8 cellular contexts compared by ENCODE assay signal in the genomic region with DNA sequence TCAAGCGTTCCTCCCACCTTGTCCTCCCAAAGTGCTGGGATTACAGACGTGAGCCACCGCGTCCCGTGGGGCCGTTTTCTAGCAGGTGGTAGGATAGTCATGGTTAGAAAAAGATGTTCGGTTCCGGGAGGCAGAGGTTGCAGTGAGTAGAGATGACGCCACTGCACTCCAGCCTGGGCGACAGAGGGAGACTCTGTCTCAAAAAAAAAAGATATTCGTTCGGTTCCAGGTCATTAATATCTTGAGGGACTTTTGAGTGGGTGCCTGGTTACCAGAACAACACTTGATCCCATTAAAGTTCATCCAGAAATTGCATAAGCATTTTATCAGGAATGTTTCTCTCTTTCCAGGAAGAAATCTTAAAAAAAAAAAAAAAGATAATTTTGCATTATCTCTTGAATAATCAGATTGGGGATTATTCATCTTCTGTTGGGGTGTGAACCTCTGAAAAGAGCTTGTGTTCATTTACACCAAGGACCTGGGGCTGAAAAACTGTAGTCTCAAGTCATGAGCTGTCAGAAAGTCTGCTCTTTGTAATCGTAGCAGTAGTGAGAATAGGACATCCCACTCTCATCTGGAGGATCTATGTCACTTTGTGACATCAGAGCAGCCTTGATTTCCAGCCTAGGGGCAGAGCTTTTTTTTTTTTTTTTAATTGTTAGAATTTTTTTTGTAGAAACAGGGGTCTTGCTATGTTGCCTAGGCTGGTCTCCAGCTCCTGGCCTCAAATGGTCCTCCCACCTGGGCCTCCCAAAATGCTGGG. TPM values are rescaled to one million over a fixed set of nuclear protein-coding genes. Genes with fewer than 3 reads are reported as not detected.
DNase-seq lines count a peak whose midpoint lies in the region; ATAC-seq, FAIRE-seq and TF ChIP-seq lines count a peak whose summit lies in the region.

No MANE protein-coding gene starts in this region.

- H3K9me3 Mint-ChIP-seq in CD8-positive, alpha-beta memory T cell, result no peaks in the 10 kb centered on the region
- no peaks in the 10 kb centered on the region for H3K9me3 Mint-ChIP-seq in nephron

- TF ChIP-seq POLR2A in K562 (conservative IDR thresholded peaks at IDR 0.05), result no peak

- 32% methylated on average over 13 of the region's 13 CpGs for WGBS in K562 (ENCODE audit: insufficient coverage, low coverage, missing lambda C conversion rate)

- FAIRE-seq in K562 (lab: Jason Lieb, UNC), result no peak

- H2AFZ ChIP-seq in K562 (ENCODE audit: low read depth, low read length), result peak overlapping the region; percentile 68

- no peak overlapping the region for H3K4me3 ChIP-seq in CD8-positive, alpha-beta memory T cell (ENCODE audit: low read length)
- H3K4me3 ChIP-seq in K562, result no peak overlapping the region

- H3K9me3 ChIP-seq in CD8-positive, alpha-beta memory T cell (ENCODE audit: low read length), result no peaks in the 10 kb centered on the region
- no peaks in the 10 kb centered on the region for H3K9me3 ChIP-seq in K562 (replicated peaks; ENCODE audit: control insufficient read depth, insufficient read depth, low read depth, low read length)

- no peak for TF ChIP-seq RAD21 in K562 (CRISPR knock-in tag; conservative IDR thresholded peaks at IDR 0.05 in 1 of 2, IDR thresholded peaks at IDR 0.05 in 1 of 2)

- no peak for DNase-seq in CD8-positive, alpha-beta memory T cell
- DNase-seq in NCI-H128 (lab: John Stamatoyannopoulos, UW; ENCODE audit: unreplicated experiment) (peak; percentile 39), K562 (ENCODE audit: extremely low read depth in 1 of 4, low spot score in 3 of 4) (peak in 1 of 4 experiments; percentile 3), CD1c-positive myeloid dendritic cell (ENCODE audit: extremely low spot score) (no peak), NCI-H1694 treated with DMSO at 0.1 percent for 48 hours (lab: John Stamatoyannopoulos, UW) (no peak)

- H3K79me2 ChIP-seq in K562 (ENCODE audit: control insufficient read depth, insufficient read depth, low read length), result no peaks in the 10 kb centered on the region

- in situ Hi-C loops in K562 (cut with MboI), result no loop called here

- peaks cover 29% of the 10 kb centered on the region for H3K4me1 ChIP-seq in CD8-positive, alpha-beta memory T cell (ENCODE audit: insufficient read depth, low read length)
- peaks cover 10 to 41% of the 10 kb centered on the region in 2 experiments for H3K4me1 ChIP-seq in K562 (replicated peaks in 1 of 2; ENCODE audit: control insufficient read depth in 2 of 2, insufficient read depth in 2 of 2, low read length in 2 of 2)

- H3K4me2 ChIP-seq in K562 (ENCODE audit: insufficient read depth, low read length), result peak overlapping the region; percentile 89

- H3K27ac ChIP-seq in CD8-positive, alpha-beta memory T cell (ENCODE audit: low read depth, low read length), result no peak overlapping the region
- H3K27ac ChIP-seq in K562 (ENCODE audit: extremely low read depth, low read depth, low read length), result no peak overlapping the region

- H3K36me3 ChIP-seq in CD8-positive, alpha-beta memory T cell (ENCODE audit: insufficient read depth, low read length), result no peaks in the 10 kb centered on the region
- H3K36me3 ChIP-seq in K562 (ENCODE audit: control insufficient read depth, insufficient read depth, low read length), result no peaks in the 10 kb centered on the region

- POLR2A ChIA-PET in CD8-positive, alpha-beta memory T cell (lab: Charles Lee), result interaction anchor here (0.7 to 1.3 kb wide), 4 partner anchors 23 to 89 kb away, joined by 3 to 9 read pairs (median 4); partner anchors contain the start of genes IRGQ and ZNF576
- POLR2A ChIA-PET in K562 (lab: Yijun Ruan, JAX), result interaction anchor here (0.6 to 1.6 kb wide), 4 partner anchors 7 to 138 kb away, joined by 3 to 5 read pairs (median 3); no protein-coding TSS in a partner anchor

- H3K27me3 Mint-ChIP-seq in CD8-positive, alpha-beta memory T cell, result no peaks in the 10 kb centered on the region
- no peaks in the 10 kb centered on the region for H3K27me3 Mint-ChIP-seq in nephron (ENCODE audit: low read depth)

- H3K27ac Mint-ChIP-seq in CD8-positive, alpha-beta memory T cell, result peak overlapping the region in 2 of 8 donors; percentile 11 to 73
- peak overlapping the region; percentile 41 to 80 (median 43) for H3K27ac Mint-ChIP-seq in nephron

- H3K4me3 Mint-ChIP-seq in CD8-positive, alpha-beta memory T cell, result peak overlapping the region in 5 of 7 donors; percentile 3 to 76 (median 44)
- H3K4me3 Mint-ChIP-seq in nephron, result peak overlapping the region; percentile 66 to 90 (median 75)

- TF ChIP-seq CTCF in K562 (IDR thresholded peaks at IDR 0.05 in 2 of 3, conservative IDR thresholded peaks at IDR 0.05 in 1 of 3; ENCODE audit: insufficient read depth in 2 of 3, low read depth in 1 of 3, low read length in 3 of 3) (no peak), nephron (IDR thresholded peaks at IDR 0.05; ENCODE audit: unreplicated experiment in 3 of 3) (no peak)

- no peaks in the 10 kb centered on the region for H3K9me1 ChIP-seq in K562 (ENCODE audit: control insufficient read depth, insufficient read depth, low read length)

- H4K20me1 ChIP-seq in K562 (replicated peaks; ENCODE audit: control insufficient read depth, insufficient read depth, low read length), result no peaks in the 10 kb centered on the region

- no peaks in the 10 kb centered on the region for H3K27me3 ChIP-seq in CD8-positive, alpha-beta memory T cell (ENCODE audit: insufficient read depth, low read length, poor library complexity, severe bottlenecking)
- no peaks in the 10 kb centered on the region for H3K27me3 ChIP-seq in K562 (ENCODE audit: control insufficient read depth in 2 of 2, insufficient read depth in 2 of 2, low read length in 2 of 2)

- ATAC-seq in K562 (no peak), GM19467 (IDR thresholded peaks at IDR 0.05; ENCODE audit: unreplicated experiment) (no peak), HG02763 (IDR thresholded peaks at IDR 0.05; ENCODE audit: unreplicated experiment) (no peak)

- intact Hi-C loops in K562 (cut with micrococcal nuclease), result no loop called here

- peaks cover 0 to 11% (median 0%) of the 10 kb centered on the region in 3 donors for H3K36me3 Mint-ChIP-seq in CD8-positive, alpha-beta memory T cell
- H3K36me3 Mint-ChIP-seq in nephron (ENCODE audit: low read depth), result no peaks in the 10 kb centered on the region

- CTCF ChIA-PET in CD8-positive, alpha-beta memory T cell (lab: Charles Lee), result interaction anchor here (1.3 to 12.3 kb wide), 5 partner anchors 8 to 124 kb away, joined by 3 to 316 read pairs (median 13); partner anchors contain the start of genes IRGQ and ZNF576
- CTCF ChIA-PET in K562 (lab: Yijun Ruan, JAX; ENCODE audit: low intra/inter-chr PET ratio), result no interaction called here

- peaks cover 28 to 40% (median 39%) of the 10 kb centered on the region in 3 donors for H3K4me1 Mint-ChIP-seq in CD8-positive, alpha-beta memory T cell
- H3K4me1 Mint-ChIP-seq in nephron, result peaks cover 17% of the 10 kb centered on the region

- no TSS peak for BruUV-seq in K562 (replicated peaks; lab: Mats Ljungman, UMichigan)

- peak overlapping the region in 1 of 2 experiments; percentile 58; a peak in 1 of 4 replicates for H3K9ac ChIP-seq in K562 (ENCODE audit: insufficient read depth in 1 of 2, low read depth in 2 of 2, low read length in 2 of 2)

- no peak for TF ChIP-seq EP300 in K562 (IDR thresholded peaks at IDR 0.05; ENCODE audit: low read length)

RNA-seq across cellular contexts. Expression of gene ETHE1, which starts 1.0 kb away (rescaled TPM):
- total RNA-seq in CD8-positive, alpha-beta memory T cell, result 10 to 100 TPM; 34.4 to 42.3 TPM
- polyA plus RNA-seq in CD8-positive, alpha-beta memory T cell, result 77.0 TPM
- total RNA-seq in K562 (2011; cell fraction: chromatin; rRNA removed; ENCODE audit: low replicate concordance), result 5.9 and 15.8 TPM in 2 replicates
- 20.1 and 21.7 TPM in 2 replicates for total RNA-seq in K562 (2011; cell fraction: nucleolus; rRNA removed)
- 11.6 and 14.7 TPM in 2 replicates for total RNA-seq in K562 (2011; cell fraction: nucleoplasm; rRNA removed)
- total RNA-seq in K562 (2014; rRNA removed) (15.7 and 17.1 TPM in 2 replicates), K562 (2014; rRNA removed; fragmentation: Illumina TruSeq; extraction: Trizol) (5.2 and 5.9 TPM in 2 replicates), K562 (2015; rRNA removed; fragmentation: Illumina TruSeq; extraction: Trizol) (8.8 and 10.2 TPM in 2 replicates), K562 (2021) (9.1 and 13.0 TPM in 2 replicates)
- polyA plus RNA-seq in K562 (2011; rRNA removed) (17.3 and 28.5 TPM in 2 replicates), K562 (2014; fragmentation: Illumina TruSeq; extraction: Trizol) (10.2 and 13.8 TPM in 2 replicates), K562 (2014; fragmentation: Nextera tagmentation; extraction: Ambion mirVana) (1 to 10 TPM; 2.9 to 5.4 TPM), K562 (2014; rRNA removed) (19.1 and 21.0 TPM in 2 replicates)
- polyA plus RNA-seq in K562 (2011; cell fraction: cytosol; rRNA removed), result 36.7 and 38.1 TPM in 2 replicates
- polyA plus RNA-seq in K562 (2011; cell fraction: nucleus; rRNA removed), result 28.8 and 29.7 TPM in 2 replicates
- 15.5 and 28.0 TPM in 2 replicates for polyA plus RNA-seq in K562 (2012)
- 12.5 and 13.7 TPM in 2 replicates for polyA minus RNA-seq in K562 (2011; rRNA and poly(A)+ RNA removed)
- 9.9 and 10.0 TPM in 2 replicates for polyA minus RNA-seq in K562 (2011; cell fraction: cytosol; rRNA and poly(A)+ RNA removed)
- 10.8 and 14.2 TPM in 2 replicates for polyA minus RNA-seq in K562 (2011; cell fraction: nucleus; rRNA and poly(A)+ RNA removed)

RNA-seq across cellular contexts. Expression of gene ZNF575, which starts 4.9 kb away (rescaled TPM):
- 1 to 10 TPM; 2.1 to 2.3 TPM for total RNA-seq in CD8-positive, alpha-beta memory T cell
- polyA plus RNA-seq in CD8-positive, alpha-beta memory T cell, result 2.6 TPM
- total RNA-seq in K562 (2011; cell fraction: chromatin; rRNA removed; ENCODE audit: low replicate concordance), result not detected in 2 replicates
- not detected in 2 replicates for total RNA-seq in K562 (2011; cell fraction: nucleolus; rRNA removed)
- total RNA-seq in K562 (2011; cell fraction: nucleoplasm; rRNA removed), result not detected in 2 replicates
- total RNA-seq in K562 (2014; rRNA removed) (0.32 and 0.37 TPM in 2 replicates), K562 (2014; rRNA removed; fragmentation: Illumina TruSeq; extraction: Trizol) (not detected in 2 replicates), K562 (2015; rRNA removed; fragmentation: Illumina TruSeq; extraction: Trizol) (not detected in 2 replicates), K562 (2021) (0.20 and 0.72 TPM in 2 replicates)
- polyA plus RNA-seq in K562 (2011; rRNA removed) (0.03 TPM in 1 of 2 replicates, not detected in the other), K562 (2014; fragmentation: Illumina TruSeq; extraction: Trizol) (not detected in 2 replicates), K562 (2014; fragmentation: Nextera tagmentation; extraction: Ambion mirVana) (not detected), K562 (2014; rRNA removed) (0.98 and 1.4 TPM in 2 replicates)
- 0.06 TPM in 1 of 2 replicates, not detected in the other for polyA plus RNA-seq in K562 (2011; cell fraction: cytosol; rRNA removed)
- 0.06 and 0.31 TPM in 2 replicates for polyA plus RNA-seq in K562 (2011; cell fraction: nucleus; rRNA removed)
- polyA plus RNA-seq in K562 (2012), result 0.25 and 0.65 TPM in 2 replicates
- polyA minus RNA-seq in K562 (2011; rRNA and poly(A)+ RNA removed), result not detected in 2 replicates
- polyA minus RNA-seq in K562 (2011; cell fraction: cytosol; rRNA and poly(A)+ RNA removed), result not detected in 2 replicates
- not detected in 2 replicates for polyA minus RNA-seq in K562 (2011; cell fraction: nucleus; rRNA and poly(A)+ RNA removed)

RNA-seq across cellular contexts. Expression of gene PHLDB3, which starts 23.5 kb away (rescaled TPM):
- 10 to 100 TPM; 13.5 to 15.4 TPM for total RNA-seq in CD8-positive, alpha-beta memory T cell
- 8.1 TPM for polyA plus RNA-seq in CD8-positive, alpha-beta memory T cell
- total RNA-seq in K562 (2011; cell fraction: chromatin; rRNA removed; ENCODE audit: low replicate concordance), result 14.2 and 34.8 TPM in 2 replicates
- total RNA-seq in K562 (2011; cell fraction: nucleolus; rRNA removed), result 26.8 and 32.0 TPM in 2 replicates
- 21.6 and 22.4 TPM in 2 replicates for total RNA-seq in K562 (2011; cell fraction: nucleoplasm; rRNA removed)
- 23.5 and 28.0 TPM in 2 replicates for total RNA-seq in K562 (2014; rRNA removed)
- 1.1 and 1.6 TPM in 2 replicates for total RNA-seq in K562 (2014; rRNA removed; fragmentation: Illumina TruSeq; extraction: Trizol)
- 5.4 and 6.4 TPM in 2 replicates for total RNA-seq in K562 (2015; rRNA removed; fragmentation: Illumina TruSeq; extraction: Trizol)
- 11.8 and 12.7 TPM in 2 replicates for total RNA-seq in K562 (2021)
- polyA plus RNA-seq in K562 (2011; rRNA removed), result 3.5 and 6.1 TPM in 2 replicates
- 4.1 and 7.2 TPM in 2 replicates for polyA plus RNA-seq in K562 (2011; cell fraction: cytosol; rRNA removed)
- 14.5 and 21.6 TPM in 2 replicates for polyA plus RNA-seq in K562 (2011; cell fraction: nucleus; rRNA removed)
- 6.0 and 10.5 TPM in 2 replicates for polyA plus RNA-seq in K562 (2012)
- 3.9 and 6.7 TPM in 2 replicates for polyA plus RNA-seq in K562 (2014; fragmentation: Illumina TruSeq; extraction: Trizol)
- polyA plus RNA-seq in K562 (2014; fragmentation: Nextera tagmentation; extraction: Ambion mirVana), result under 1 TPM; 0.04 to 0.06 TPM
- 5.2 and 11.4 TPM in 2 replicates for polyA plus RNA-seq in K562 (2014; rRNA removed)
- polyA minus RNA-seq in K562 (2011; rRNA and poly(A)+ RNA removed), result 2.2 and 2.6 TPM in 2 replicates
- 6.7 and 8.9 TPM in 2 replicates for polyA minus RNA-seq in K562 (2011; cell fraction: cytosol; rRNA and poly(A)+ RNA removed)
- 11.0 and 13.3 TPM in 2 replicates for polyA minus RNA-seq in K562 (2011; cell fraction: nucleus; rRNA and poly(A)+ RNA removed)

RNA-seq across cellular contexts. Expression of gene XRCC1, which starts 47.3 kb away (rescaled TPM):
- total RNA-seq in CD8-positive, alpha-beta memory T cell, result 10 to 100 TPM; 37.0 to 37.2 TPM
- 31.4 TPM for polyA plus RNA-seq in CD8-positive, alpha-beta memory T cell
- total RNA-seq in K562 (2011; cell fraction: chromatin; rRNA removed; ENCODE audit: low replicate concordance), result 25.5 and 58.8 TPM in 2 replicates
- total RNA-seq in K562 (2011; cell fraction: nucleolus; rRNA removed), result 39.7 and 51.4 TPM in 2 replicates
- total RNA-seq in K562 (2011; cell fraction: nucleoplasm; rRNA removed), result 27.4 and 37.4 TPM in 2 replicates
- 31.5 and 40.2 TPM in 2 replicates for total RNA-seq in K562 (2014; rRNA removed)
- total RNA-seq in K562 (2014; rRNA removed; fragmentation: Illumina TruSeq; extraction: Trizol), result 10.4 and 13.7 TPM in 2 replicates
- total RNA-seq in K562 (2015; rRNA removed; fragmentation: Illumina TruSeq; extraction: Trizol), result 24.4 and 24.9 TPM in 2 replicates
- 24.9 and 27.9 TPM in 2 replicates for total RNA-seq in K562 (2021)
- 21.8 and 23.3 TPM in 2 replicates for polyA plus RNA-seq in K562 (2011; rRNA removed)
- 24.3 and 42.9 TPM in 2 replicates for polyA plus RNA-seq in K562 (2011; cell fraction: cytosol; rRNA removed)
- 24.5 and 33.4 TPM in 2 replicates for polyA plus RNA-seq in K562 (2011; cell fraction: nucleus; rRNA removed)
- 32.0 and 53.8 TPM in 2 replicates for polyA plus RNA-seq in K562 (2012)
- polyA plus RNA-seq in K562 (2014; fragmentation: Illumina TruSeq; extraction: Trizol), result 36.9 and 37.0 TPM in 2 replicates
- polyA plus RNA-seq in K562 (2014; fragmentation: Nextera tagmentation; extraction: Ambion mirVana), result 1 to 10 TPM; 1.5 to 5.2 TPM
- 33.8 and 34.9 TPM in 2 replicates for polyA plus RNA-seq in K562 (2014; rRNA removed)
- polyA minus RNA-seq in K562 (2011; rRNA and poly(A)+ RNA removed), result 15.2 and 24.9 TPM in 2 replicates
- polyA minus RNA-seq in K562 (2011; cell fraction: cytosol; rRNA and poly(A)+ RNA removed), result 20.2 and 26.3 TPM in 2 replicates
- 17.1 and 18.3 TPM in 2 replicates for polyA minus RNA-seq in K562 (2011; cell fraction: nucleus; rRNA and poly(A)+ RNA removed)

RNA-seq across cellular contexts. Expression of gene PINLYP, which starts 47.6 kb away (rescaled TPM):
- total RNA-seq in CD8-positive, alpha-beta memory T cell, result 10 to 100 TPM in 1 of 2 experiments, 1 to 10 TPM in 1; 9.9 to 13.8 TPM
- 1.3 TPM for polyA plus RNA-seq in CD8-positive, alpha-beta memory T cell
- 0.30 and 1.1 TPM in 2 replicates for total RNA-seq in K562 (2011; cell fraction: chromatin; rRNA removed; ENCODE audit: low replicate concordance)
- 0.66 and 1.0 TPM in 2 replicates for total RNA-seq in K562 (2011; cell fraction: nucleolus; rRNA removed)
- 0.76 and 0.95 TPM in 2 replicates for total RNA-seq in K562 (2011; cell fraction: nucleoplasm; rRNA removed)
- total RNA-seq in K562 (2014; rRNA removed) (1.1 TPM in 2 replicates), K562 (2014; rRNA removed; fragmentation: Illumina TruSeq; extraction: Trizol) (1.1 and 1.7 TPM in 2 replicates), K562 (2015; rRNA removed; fragmentation: Illumina TruSeq; extraction: Trizol) (2.2 and 2.7 TPM in 2 replicates), K562 (2021) (1.00 and 2.4 TPM in 2 replicates)
- polyA plus RNA-seq in K562 (2011; rRNA removed) (1.0 and 1.5 TPM in 2 replicates), K562 (2014; fragmentation: Illumina TruSeq; extraction: Trizol) (2.8 and 4.7 TPM in 2 replicates), K562 (2014; fragmentation: Nextera tagmentation; extraction: Ambion mirVana) (1 to 10 TPM; 4.6 to 6.0 TPM), K562 (2014; rRNA removed) (6.7 and 8.0 TPM in 2 replicates)
- 0.73 and 1.8 TPM in 2 replicates for polyA plus RNA-seq in K562 (2011; cell fraction: cytosol; rRNA removed)
- 0.51 and 0.56 TPM in 2 replicates for polyA plus RNA-seq in K562 (2011; cell fraction: nucleus; rRNA removed)
- 3.9 and 4.2 TPM in 2 replicates for polyA plus RNA-seq in K562 (2012)
- polyA minus RNA-seq in K562 (2011; rRNA and poly(A)+ RNA removed), result 0.11 and 0.24 TPM in 2 replicates
- polyA minus RNA-seq in K562 (2011; cell fraction: cytosol; rRNA and poly(A)+ RNA removed), result not detected in 2 replicates
- polyA minus RNA-seq in K562 (2011; cell fraction: nucleus; rRNA and poly(A)+ RNA removed), result 0.67 TPM in 1 of 2 replicates, not detected in the other
